Comparison of ENCODE assay signal across 27 cellular contexts in the genomic region with DNA sequence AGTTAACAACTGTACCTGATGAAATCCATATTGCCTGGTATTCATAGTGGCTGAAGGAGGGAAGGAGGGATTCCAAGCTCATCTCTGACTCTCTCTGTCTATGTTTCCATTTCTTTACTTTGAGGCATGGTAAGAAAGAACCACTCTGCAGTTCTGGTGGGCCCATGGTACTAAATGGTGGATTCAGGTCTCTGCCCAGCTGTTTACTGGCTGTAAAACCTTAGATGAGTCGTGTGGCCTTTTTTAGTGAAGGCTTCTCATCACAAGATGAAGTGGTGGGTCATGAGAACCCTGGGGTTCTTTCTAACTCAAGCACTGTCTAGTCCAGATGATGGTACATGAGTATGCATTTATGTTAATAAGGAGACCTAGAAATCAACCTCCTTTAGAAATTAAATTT. TPM values are rescaled to one million over a fixed set of nuclear protein-coding genes. Genes with fewer than 3 reads are reported as not detected.
"Had no signal": no experiment of that assay in that cellular context is flagged by ENCODE, and none has a peak within 500 bp of the region (broad histone marks: within the 10 kb centered on the region; RNA-seq: fewer than 3 reads in every experiment).

No MANE protein-coding gene starts in this region.

- H3K27ac Mint-ChIP-seq: naive B cell; natural killer cell treated with Interleukin-12 subunit alpha and Interleukin-12 subunit beta and Interleukin-15 and Interleukin-18, amount 100 ng/mL, for 72 hours; type B pancreatic cell had no signal

- DNase-seq: dermis blood vessel endothelial cell; effector memory CD4-positive, alpha-beta T cell; esophagus squamous epithelium; foreskin melanocyte; kidney; left lung; lower lobe of right lung; naive B cell; sigmoid colon; spleen; stimulated activated CD4-positive, alpha-beta T cell treated with anti-CD3 and anti-CD28 coated beads, Interleukin-4, amount 100 ng/mL, for 4 hours; stimulated activated naive CD8-positive, alpha-beta T cell treated with anti-CD3 and anti-CD28 coated beads, Interleukin-15, Interleukin-2, amounts not matched to agents 100 U/mL and 50 U/mL, for 24 hours; substantia nigra; testis; tibial artery had no signal

- H3K4me1 Mint-ChIP-seq: central memory CD8-positive, alpha-beta T cell had no signal

- H3K36me3 ChIP-seq: esophagus squamous epithelium, lower lobe of right lung, neural progenitor cell, prostate gland, sigmoid colon, tibial artery had no signal

- H3K36me3 Mint-ChIP-seq: naive B cell; natural killer cell treated with Interleukin-12 subunit alpha and Interleukin-12 subunit beta and Interleukin-15 and Interleukin-18, amount 100 ng/mL, for 72 hours; stimulated activated memory B cell treated with anti-CD40 and anti-IgM and Interleukin-4, amounts not matched to agents 10 μg/mL and 1 μg/mL and 100 μg/mL, for 72 hours; type B pancreatic cell had no signal

- H3K27me3 Mint-ChIP-seq: naive B cell, type B pancreatic cell had no signal

- H3K27ac ChIP-seq: coronary artery, esophagus squamous epithelium, hepatocyte, left lung, lower lobe of right lung, neural progenitor cell, prostate gland, right atrium auricular region, sigmoid colon, spleen, testis, tibial artery had no signal

- H3K4me3 Mint-ChIP-seq: central memory CD8-positive, alpha-beta T cell; natural killer cell treated with Interleukin-12 subunit alpha and Interleukin-12 subunit beta and Interleukin-15 and Interleukin-18, amount 100 ng/mL, for 72 hours; neural progenitor cell; stimulated activated memory B cell treated with anti-CD40 and anti-IgM and Interleukin-4, amounts not matched to agents 10 μg/mL and 1 μg/mL and 100 μg/mL, for 72 hours; type B pancreatic cell had no signal

- H3K9me3 Mint-ChIP-seq: central memory CD8-positive, alpha-beta T cell; natural killer cell treated with Interleukin-12 subunit alpha and Interleukin-12 subunit beta and Interleukin-15 and Interleukin-18, amount 100 ng/mL, for 72 hours; stimulated activated memory B cell treated with anti-CD40 and anti-IgM and Interleukin-4, amounts not matched to agents 10 μg/mL and 1 μg/mL and 100 μg/mL, for 72 hours had no signal

- H3K9me3 ChIP-seq: esophagus squamous epithelium, left lung, lower lobe of right lung, prostate gland, right atrium auricular region, sigmoid colon, spleen, testis, tibial artery had no signal

- ATAC-seq: left lung; lower lobe of right lung; natural killer cell treated with Interleukin-12 subunit alpha and Interleukin-12 subunit beta and Interleukin-15 and Interleukin-18, amount 100 ng/mL, for 72 hours; stimulated activated memory B cell treated with anti-CD40 and anti-IgM and Interleukin-4, amounts not matched to agents 10 μg/mL and 1 μg/mL and 100 μg/mL, for 72 hours; stimulated activated naive CD8-positive, alpha-beta T cell treated with anti-CD3 and anti-CD28 coated beads, Interleukin-15, Interleukin-2, amounts not matched to agents 100 U/mL and 50 U/mL, for 24 hours had no signal

- H3K27me3 ChIP-seq: esophagus squamous epithelium, hepatocyte, left lung, neural progenitor cell, right atrium auricular region, sigmoid colon, spleen, testis, tibial artery had no signal

- H3K4me3 ChIP-seq: coronary artery, esophagus squamous epithelium, hepatocyte, left lung, lower lobe of right lung, neural progenitor cell, prostate gland, right atrium auricular region, sigmoid colon, skin epidermis, spleen, testis, tibial artery had no signal

RNA-seq across cellular contexts. Expression of a gene that starts 49.7 kb away (rescaled TPM):
- total RNA-seq: epithelial cell of proximal tubule; natural killer cell treated with Interleukin-12 subunit alpha and Interleukin-12 subunit beta and Interleukin-15 and Interleukin-18, amount 100 ng/mL, for 72 hours; osteocyte had no signal
- polyA plus RNA-seq: hepatocyte had no signal
